Comparison of ENCODE assay signal across 11 cellular contexts in genomic region chr11:128575956-128576340, GRCh38. TPM values are rescaled to one million over a fixed set of nuclear protein-coding genes. Genes with fewer than 3 reads are reported as not detected.
DNase-seq lines count a peak whose midpoint lies in the region; ATAC-seq and TF ChIP-seq lines count a peak whose summit lies in the region.
"Had no signal": no experiment of that assay in that cellular context is flagged by ENCODE, and none has a peak within 500 bp of the region (broad histone marks: within the 10 kb centered on the region; RNA-seq: fewer than 3 reads in every experiment).

No MANE protein-coding gene starts in this region.

- H3K4me1 ChIP-seq in A673 (ENCODE audit: insufficient read depth, low read length, poor library complexity, severe bottlenecking): no peaks in the 10 kb centered on the region
- peaks cover 14% of the 10 kb centered on the region for H3K4me1 ChIP-seq in CD8-positive, alpha-beta memory T cell (ENCODE audit: insufficient read depth, low read length)

- no peak overlapping the region for H3K27ac ChIP-seq in A673 (ENCODE audit: low read depth, low read length, poor library complexity, severe bottlenecking)
- H3K27ac ChIP-seq in CD8-positive, alpha-beta memory T cell (ENCODE audit: low read depth, low read length): no peak overlapping the region

- no peak for ATAC-seq in GM19351 (IDR thresholded peaks at IDR 0.05; ENCODE audit: unreplicated experiment)
- ATAC-seq: activated CD4-positive, CD25-positive, alpha-beta regulatory T cell treated with anti-CD3 and anti-CD28 coated beads, Interleukin-2, amount 50 U/mL, for 24 hours had no signal

- intact Hi-C loops in A673 (cut with micrococcal nuclease; ENCODE audit: unreplicated experiment): no loop called here

- peak; percentile 76 for DNase-seq in GF-D8 (lab: John Stamatoyannopoulos, UW)
- peak; percentile 93 for DNase-seq in NB4 (ENCODE audit: low read depth)
- DNase-seq in fibroblast of the aortic adventitia (ENCODE audit: low read depth): peak; percentile 86
- peak; percentile 94 for DNase-seq in pulmonary artery endothelial cell (ENCODE audit: low read depth, low spot score)
- no peak for DNase-seq in HPDE6-E6E7 (ENCODE audit: extremely low spot score)
- DNase-seq in A673 (ENCODE audit: low spot score): no peak
- no peak for DNase-seq in CD8-positive, alpha-beta memory T cell
- DNase-seq: amniotic stem cell, NCI-H748 treated with DMSO at 0.1 percent for 48 hours had no signal

- no peaks in the 10 kb centered on the region for H3K9me3 ChIP-seq in A673 (ENCODE audit: low read depth, low read length, poor library complexity, severe bottlenecking)
- no peaks in the 10 kb centered on the region for H3K9me3 ChIP-seq in CD8-positive, alpha-beta memory T cell (ENCODE audit: low read length)

- no peaks in the 10 kb centered on the region for H3K36me3 ChIP-seq in A673 (ENCODE audit: insufficient read depth, low read length, poor library complexity, severe bottlenecking)
- H3K36me3 ChIP-seq in CD8-positive, alpha-beta memory T cell (ENCODE audit: insufficient read depth, low read length): no peaks in the 10 kb centered on the region

- H3K9me3 Mint-ChIP-seq in CD8-positive, alpha-beta memory T cell: peaks cover 2 to 9% (median 5%) of the 10 kb centered on the region in 5 donors

- peaks cover 15 to 32% (median 25%) of the 10 kb centered on the region in 3 donors for H3K4me1 Mint-ChIP-seq in CD8-positive, alpha-beta memory T cell

- TF ChIP-seq CTCF in NB4 (IDR thresholded peaks at IDR 0.05; ENCODE audit: low read depth, low read length) (no peak), fibroblast of the aortic adventitia (IDR thresholded peaks at IDR 0.05; ENCODE audit: insufficient read depth, low read length) (no peak), A673 (conservative IDR thresholded peaks at IDR 0.05; ENCODE audit: low read depth, low read length) (no peak)

- H3K4me3 ChIP-seq in NB4 (ENCODE audit: low read depth, low read length) (peak overlapping the region; percentile 39), fibroblast of the aortic adventitia (ENCODE audit: low read depth, low read length) (no peak overlapping the region), A673 (ENCODE audit: low read depth, low read length, poor library complexity, severe bottlenecking) (no peak overlapping the region)
- H3K4me3 ChIP-seq in CD8-positive, alpha-beta memory T cell (ENCODE audit: low read length): no peak overlapping the region

- POLR2A ChIA-PET in A673 (lab: Charles Lee; ENCODE audit: low non-redundant PET): no interaction called here
- POLR2A ChIA-PET in CD8-positive, alpha-beta memory T cell (lab: Charles Lee): no interaction called here

- CTCF ChIA-PET in A673 (lab: Charles Lee): no interaction called here
- CTCF ChIA-PET in CD8-positive, alpha-beta memory T cell (lab: Charles Lee): no interaction called here

- H3K4me3 Mint-ChIP-seq in CD8-positive, alpha-beta memory T cell: no peak overlapping the region

- TF ChIP-seq POLR2A in NB4 (IDR thresholded peaks at IDR 0.05; ENCODE audit: extremely low read depth, insufficient read length): no peak

- H3K27me3 ChIP-seq in A673 (replicated peaks; ENCODE audit: insufficient read depth, low read depth, low read length, poor library complexity): peaks cover 48% of the 10 kb centered on the region
- H3K27me3 ChIP-seq in CD8-positive, alpha-beta memory T cell (ENCODE audit: insufficient read depth, low read length, poor library complexity, severe bottlenecking): no peaks in the 10 kb centered on the region

- H3K36me3 Mint-ChIP-seq in CD8-positive, alpha-beta memory T cell: peaks cover 0 to 8% (median 0%) of the 10 kb centered on the region in 3 donors

- no TSS peak for BruUV-seq in A673 (replicated peaks; lab: Mats Ljungman, UMichigan)

- no peak overlapping the region for H3K27ac Mint-ChIP-seq in CD8-positive, alpha-beta memory T cell

- peaks cover 0 to 5% of the 10 kb centered on the region in 2 donors for H3K27me3 Mint-ChIP-seq in CD8-positive, alpha-beta memory T cell

RNA-seq across cellular contexts. Expression of gene ETS1, which starts 11.4 kb away (rescaled TPM):
- 35.5 and 35.7 TPM in 2 replicates for total RNA-seq in fibroblast of the aortic adventitia (ENCODE audit: low replicate concordance)
- total RNA-seq in pulmonary artery endothelial cell: 77.0 and 89.8 TPM in 2 replicates
- 3.7 and 4.1 TPM in 2 replicates for total RNA-seq in A673 (2021)
- 100 to 1,000 TPM; 405 to 411 TPM for total RNA-seq in CD8-positive, alpha-beta memory T cell
- 386 TPM for polyA plus RNA-seq in CD8-positive, alpha-beta memory T cell

Comparison
In these comparisons a context has a peak if more than half of its experiments do, and no peak if none do; other contexts are left out.
1. DNase-seq: peak in GF-D8 (single experiment), NB4 (single experiment), fibroblast of the aortic adventitia (single experiment) and pulmonary artery endothelial cell (single experiment); none in HPDE6-E6E7 (single experiment), A673 (single experiment) and CD8-positive, alpha-beta memory T cell (0 of 5).